Comparison of ENCODE assay signal across 1 cellular context in genomic region chr12:131929530-131930456, GRCh38.
TF ChIP-seq lines count a peak whose summit lies in the region.

No MANE protein-coding gene starts in this region.

TF ChIP-seq in HEK293, 187 proteins besides CTCF, POLR2A, EP300 and RAD21 (continued from another document):
- TF ChIP-seq ZNF324 (tag by site-specific recombination; IDR thresholded peaks at IDR 0.05) (no peak), ZNF610 (tag by site-specific recombination; IDR thresholded peaks at IDR 0.05; ENCODE audit: borderline replicate concordance) (peak; percentile 62; the same call in 1 of the 2 replicates), ZBTB20 (tag by site-specific recombination; IDR thresholded peaks at IDR 0.05) (peak; percentile 83), MYNN (tag by site-specific recombination; IDR thresholded peaks at IDR 0.05; ENCODE audit: borderline replicate concordance) (no peak), ZNF302 (tag by site-specific recombination; IDR thresholded peaks at IDR 0.05; ENCODE audit: low read depth) (no peak), ZNF350 (tag by site-specific recombination; IDR thresholded peaks at IDR 0.05) (no peak), SETDB1 (IDR thresholded peaks at IDR 0.05; ENCODE audit: insufficient read length, low read length) (no peak), KLF7 (tag by site-specific recombination; IDR thresholded peaks at IDR 0.05; ENCODE audit: borderline replicate concordance) (0 out of 2 replicates have a peak, but pooled peaks have one; percentile 32), ZNF214 (tag by site-specific recombination; IDR thresholded peaks at IDR 0.05; ENCODE audit: borderline replicate concordance) (no peak), ZNF660 (tag by site-specific recombination; IDR thresholded peaks at IDR 0.05) (no peak), ZNF18 (tag by site-specific recombination; IDR thresholded peaks at IDR 0.05) (no peak), ZNF140 (tag by site-specific recombination; IDR thresholded peaks at IDR 0.05) (no peak), ZNF768 (tag by site-specific recombination; IDR thresholded peaks at IDR 0.05) (no peak), ZNF280D (tag by site-specific recombination; IDR thresholded peaks at IDR 0.05) (no peak), ZBTB7A (tag by site-specific recombination; IDR thresholded peaks at IDR 0.05; ENCODE audit: low read depth) (peak; percentile 82; the same call in 1 of the 2 replicates), ZNF311 (tag by site-specific recombination; IDR thresholded peaks at IDR 0.05; ENCODE audit: borderline replicate concordance) (no peak), ZNF341 (tag by site-specific recombination; IDR thresholded peaks at IDR 0.05; ENCODE audit: low read depth) (peak; percentile 26; the same call in 1 of the 2 replicates), ZNF391 (tag by site-specific recombination; IDR thresholded peaks at IDR 0.05; ENCODE audit: borderline replicate concordance, low read depth) (no peak), ZNF621 (tag by site-specific recombination; IDR thresholded peaks at IDR 0.05) (no peak), PRDM2 (tag by site-specific recombination; IDR thresholded peaks at IDR 0.05; ENCODE audit: borderline replicate concordance) (no peak), ZBTB17 (tag by site-specific recombination; IDR thresholded peaks at IDR 0.05) (0 out of 2 replicates have a peak, but pooled peaks have one; percentile 29), ZNF76 (tag by site-specific recombination; IDR thresholded peaks at IDR 0.05; ENCODE audit: borderline replicate concordance, low read depth) (peak; percentile 36; the same call in 1 of the 2 replicates), ZNF501 (tag by site-specific recombination; IDR thresholded peaks at IDR 0.05) (peak; percentile 33; the same call in 1 of the 2 replicates)
- TF ChIP-seq, protein P1, sequence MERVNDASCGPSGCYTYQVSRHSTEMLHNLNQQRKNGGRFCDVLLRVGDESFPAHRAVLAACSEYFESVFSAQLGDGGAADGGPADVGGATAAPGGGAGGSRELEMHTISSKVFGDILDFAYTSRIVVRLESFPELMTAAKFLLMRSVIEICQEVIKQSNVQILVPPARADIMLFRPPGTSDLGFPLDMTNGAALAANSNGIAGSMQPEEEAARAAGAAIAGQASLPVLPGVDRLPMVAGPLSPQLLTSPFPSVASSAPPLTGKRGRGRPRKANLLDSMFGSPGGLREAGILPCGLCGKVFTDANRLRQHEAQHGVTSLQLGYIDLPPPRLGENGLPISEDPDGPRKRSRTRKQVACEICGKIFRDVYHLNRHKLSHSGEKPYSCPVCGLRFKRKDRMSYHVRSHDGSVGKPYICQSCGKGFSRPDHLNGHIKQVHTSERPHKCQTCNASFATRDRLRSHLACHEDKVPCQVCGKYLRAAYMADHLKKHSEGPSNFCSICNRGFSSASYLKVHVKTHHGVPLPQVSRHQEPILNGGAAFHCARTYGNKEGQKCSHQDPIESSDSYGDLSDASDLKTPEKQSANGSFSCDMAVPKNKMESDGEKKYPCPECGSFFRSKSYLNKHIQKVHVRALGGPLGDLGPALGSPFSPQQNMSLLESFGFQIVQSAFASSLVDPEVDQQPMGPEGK (tag by site-specific recombination; IDR thresholded peaks at IDR 0.05), result 0 out of 2 replicates have a peak, but pooled peaks have one; percentile 5
- TF ChIP-seq, protein P2, sequence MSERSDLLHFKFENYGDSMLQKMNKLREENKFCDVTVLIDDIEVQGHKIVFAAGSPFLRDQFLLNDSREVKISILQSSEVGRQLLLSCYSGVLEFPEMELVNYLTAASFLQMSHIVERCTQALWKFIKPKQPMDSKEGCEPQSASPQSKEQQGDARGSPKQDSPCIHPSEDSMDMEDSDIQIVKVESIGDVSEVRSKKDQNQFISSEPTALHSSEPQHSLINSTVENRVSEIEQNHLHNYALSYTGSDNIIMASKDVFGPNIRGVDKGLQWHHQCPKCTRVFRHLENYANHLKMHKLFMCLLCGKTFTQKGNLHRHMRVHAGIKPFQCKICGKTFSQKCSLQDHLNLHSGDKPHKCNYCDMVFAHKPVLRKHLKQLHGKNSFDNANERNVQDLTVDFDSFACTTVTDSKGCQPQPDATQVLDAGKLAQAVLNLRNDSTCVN (tag by site-specific recombination; optimal IDR thresholded peaks at IDR 0.05), result peak; percentile 55
- TF ChIP-seq, protein P3, sequence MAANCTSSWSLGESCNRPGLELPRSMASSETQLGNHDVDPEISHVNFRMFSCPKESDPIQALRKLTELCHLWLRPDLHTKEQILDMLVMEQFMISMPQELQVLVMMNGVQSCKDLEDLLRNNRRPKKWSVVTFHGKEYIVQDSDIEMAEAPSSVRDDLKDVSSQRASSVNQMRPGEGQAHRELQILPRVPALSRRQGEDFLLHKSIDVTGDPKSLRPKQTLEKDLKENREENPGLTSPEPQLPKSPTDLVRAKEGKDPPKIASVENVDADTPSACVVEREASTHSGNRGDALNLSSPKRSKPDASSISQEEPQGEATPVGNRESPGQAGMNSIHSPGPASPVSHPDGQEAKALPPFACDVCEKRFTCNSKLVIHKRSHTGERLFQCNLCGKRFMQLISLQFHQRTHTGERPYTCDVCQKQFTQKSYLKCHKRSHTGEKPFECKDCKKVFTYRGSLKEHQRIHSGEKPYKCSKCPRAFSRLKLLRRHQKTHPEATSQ (tag by site-specific recombination; IDR thresholded peaks at IDR 0.05), result no peak
